ENCODE assay signal across 27 cellular contexts in the genomic region with DNA sequence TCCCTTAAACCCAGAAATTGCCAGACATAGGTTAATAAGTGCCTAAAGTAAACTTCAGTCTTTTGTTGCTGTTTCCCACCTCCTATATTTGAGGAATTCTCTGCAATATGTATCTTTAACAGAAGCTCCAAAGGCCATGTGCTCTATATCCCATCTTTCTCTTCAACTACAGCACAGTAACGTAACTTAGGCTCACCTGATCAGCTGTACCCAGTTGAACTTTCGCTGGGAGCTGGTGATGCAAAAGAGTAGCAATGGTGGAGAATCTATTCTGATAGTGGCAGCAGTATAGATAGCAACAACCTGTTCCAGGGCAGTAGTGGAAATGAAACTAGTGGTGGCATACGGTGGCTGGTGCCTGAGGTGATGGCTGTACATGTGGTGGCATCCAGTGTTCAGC.
"Had no signal": no experiment of that assay in that cellular context is flagged by ENCODE, and none has a peak within 500 bp of the region (broad histone marks: within the 10 kb centered on the region; RNA-seq: fewer than 3 reads in every experiment).

No MANE protein-coding gene starts in this region.

- H3K27ac ChIP-seq: esophagus squamous epithelium, heart right ventricle, lower lobe of right lung, pancreas, suprapubic skin, transverse colon, upper lobe of right lung, vagina had no signal

- H3K36me3 ChIP-seq: esophagus squamous epithelium, heart right ventricle, lower lobe of right lung, pancreas, suprapubic skin, transverse colon, upper lobe of right lung, vagina had no signal

- ATAC-seq: effector memory CD8-positive, alpha-beta T cell; heart right ventricle; left ventricle myocardium superior; lower lobe of right lung; natural killer cell; pancreas; sciatic nerve; stimulated activated naive CD8-positive, alpha-beta T cell treated with anti-CD3 and anti-CD28 coated beads, Interleukin-15, amount 100 ng/mL, for 72 hours; upper lobe of right lung had no signal

- H3K4me3 ChIP-seq: esophagus squamous epithelium, heart right ventricle, lower lobe of right lung, pancreas, smooth muscle cell, suprapubic skin, transverse colon, upper lobe of right lung, vagina had no signal

- H3K4me1 ChIP-seq: esophagus squamous epithelium, heart right ventricle, lower lobe of right lung, pancreas, suprapubic skin, transverse colon, upper lobe of right lung, vagina had no signal

- H3K4me2 ChIP-seq: smooth muscle cell had no signal

- DNase-seq: cortex of kidney; effector memory CD8-positive, alpha-beta T cell; erythroblast; esophagus squamous epithelium; foreskin melanocyte; glutamatergic neuron; heart right ventricle; hypothalamus; immature natural killer cell; islet precursor cell; left ventricle myocardium superior; lower lobe of right lung; natural killer cell; pancreas; stimulated activated CD4-positive, alpha-beta T cell treated with anti-CD3 and anti-CD28 coated beads, Interleukin-12 subunit alpha, Interleukin-12 subunit beta, amount 100 ng/mL, for 4 hours; stimulated activated CD4-positive, alpha-beta T cell treated with anti-CD3 and anti-CD28 coated beads, Interleukin-1b, Interleukin-23, amount 100 ng/mL, for 48 hours; stimulated activated CD4-positive, alpha-beta T cell treated with anti-CD3 and anti-CD28 coated beads, Interleukin-4, amount 100 ng/mL, for 1 hour; stimulated activated CD8-positive, alpha-beta memory T cell treated with anti-CD3 and anti-CD28 coated beads, Interleukin-4, amount 100 ng/mL, for 48 hours; stimulated activated naive CD4-positive, alpha-beta T cell; stimulated activated naive CD8-positive, alpha-beta T cell treated with anti-CD3 and anti-CD28 coated beads, Interleukin-15, amount 100 ng/mL, for 72 hours; transverse colon; upper lobe of right lung had no signal

- H3K9me3 ChIP-seq: esophagus squamous epithelium, heart right ventricle, lower lobe of right lung, pancreas, suprapubic skin, transverse colon, upper lobe of right lung, vagina had no signal

- H3K27me3 ChIP-seq: pancreas, transverse colon, vagina had no signal

- FAIRE-seq: endometrium, pancreas had no signal
